Comparison of ENCODE assay signal across 21 cellular contexts in the genomic region with DNA sequence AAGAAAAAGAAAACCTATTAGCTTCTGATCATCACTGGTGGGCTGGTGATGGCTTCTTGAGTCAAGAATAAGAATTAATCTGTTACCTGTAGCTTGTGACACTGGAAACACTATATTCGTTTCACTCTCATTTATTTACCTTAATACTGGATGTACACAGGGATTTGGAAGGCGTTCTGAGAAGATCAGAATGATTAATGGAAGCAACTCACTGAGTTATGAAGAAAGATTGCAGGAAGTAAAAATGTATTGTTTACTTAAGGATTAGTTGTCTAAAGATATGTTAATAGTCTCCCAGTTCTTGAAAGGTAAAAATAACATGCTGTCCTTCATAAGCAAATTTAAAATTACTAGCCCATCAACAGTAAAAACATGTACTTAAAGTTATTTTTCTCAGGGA.
DNase-seq lines count a peak whose midpoint lies in the region; TF ChIP-seq lines count a peak whose summit lies in the region.
"Had no signal": no experiment of that assay in that cellular context is flagged by ENCODE, and none has a peak within 500 bp of the region (broad histone marks: within the 10 kb centered on the region; RNA-seq: fewer than 3 reads in every experiment).

No MANE protein-coding gene starts in this region.

- CTCF ChIA-PET in RWPE1 (lab: Yijun Ruan, JAX) = no interaction called here

- TF ChIP-seq CTCF in C4-2B (conservative IDR thresholded peaks at IDR 0.05) (no peak), RWPE1 (conservative IDR thresholded peaks at IDR 0.05; ENCODE audit: low read depth) (no peak), epithelial cell of esophagus (IDR thresholded peaks at IDR 0.05; ENCODE audit: insufficient read depth, low read depth, low read length, missing control alignments) (no peak)

- H3K27ac ChIP-seq in C4-2B = peak overlapping the region; percentile 86
- H3K27ac ChIP-seq in RWPE1 = no peak overlapping the region
- H3K27ac ChIP-seq: SK-N-MC had no signal

- H3K4me3 ChIP-seq in epithelial cell of esophagus (ENCODE audit: low read length) = no peak overlapping the region
- H3K4me3 ChIP-seq: GM12878, GM23338, SK-N-MC had no signal

- DNase-seq in HT-29 (ENCODE audit: low spot score) (peak; percentile 11), RWPE1 (ENCODE audit: low spot score) (peak; percentile 13), epithelial cell of esophagus (ENCODE audit: low read depth) (peak; percentile 6), NCI-H1105 treated with DMSO at 0.1 percent for 48 hours (lab: John Stamatoyannopoulos, UW) (no peak), NCI-H1105 (lab: John Stamatoyannopoulos, UW) (no peak), DMS79 treated with DMSO at 0.1 percent for 48 hours (lab: John Stamatoyannopoulos, UW) (no peak)
- DNase-seq: C1 segment of cervical spinal cord; Calu3; CD8-positive, alpha-beta memory T cell; H9; KG1; NCI-H1048; NCI-H1436 treated with DMSO at 0.1 percent for 48 hours; NCI-H187 treated with DMSO at 0.1 percent for 48 hours; NCI-H526 treated with DMSO at 0.1 percent for 48 hours; SIG-M5; SW 1271 had no signal

- POLR2A ChIA-PET in RWPE1 (lab: Yijun Ruan, JAX; ENCODE audit: low non-redundant PET) = no interaction called here

Comparison
In these comparisons a context has a peak if more than half of its experiments do, and no peak if none do; other contexts are left out.
1. DNase-seq: peak in HT-29 (single experiment), RWPE1 (single experiment) and epithelial cell of esophagus (single experiment); none in NCI-H1105 treated with DMSO at 0.1 percent for 48 hours (single experiment), NCI-H1105 (single experiment) and DMS79 treated with DMSO at 0.1 percent for 48 hours (single experiment).